1 cellular context compared by ENCODE assay signal in genomic region chr5:140700177-140701144, GRCh38.
TF ChIP-seq lines count a peak whose summit lies in the region.

Gene ZMAT2 (plus strand): TSS chr5:140700447. CDS start chr5:140700461, 14 bp downstream.

TF ChIP-seq in HepG2, 621 proteins besides CTCF, POLR2A, EP300 and RAD21 (continued from another document and continues in another):
- TF ChIP-seq ZNF407 (CRISPR knock-in tag; IDR thresholded peaks at IDR 0.05; ENCODE audit: not compliant biosample characterization): peak; percentile 57
- 0 out of 2 replicates have a peak, but pooled peaks have one; percentile 10 for TF ChIP-seq ZNF121 (CRISPR knock-in tag; IDR thresholded peaks at IDR 0.05)
- no peak for TF ChIP-seq AFF4 (CRISPR knock-in tag; IDR thresholded peaks at IDR 0.05)
- TF ChIP-seq MAFK (conservative IDR thresholded peaks at IDR 0.05 in 1 of 2, IDR thresholded peaks at IDR 0.05 in 1 of 2; ENCODE audit: low read length in 2 of 2): no peak
- TF ChIP-seq ZNF124 (CRISPR knock-in tag; IDR thresholded peaks at IDR 0.05): peak; percentile 57; the same call in 1 of the 2 replicates
- TF ChIP-seq ZNF136 (CRISPR knock-in tag; IDR thresholded peaks at IDR 0.05; ENCODE audit: low read depth): peak; percentile 67; the same call in 1 of the 2 replicates
- no peak for TF ChIP-seq BRCA1 (CRISPR knock-in tag; IDR thresholded peaks at IDR 0.05)
- no peak for TF ChIP-seq NPAS2 (CRISPR knock-in tag; IDR thresholded peaks at IDR 0.05; ENCODE audit: borderline replicate concordance)
- TF ChIP-seq HIVEP1 (CRISPR knock-in tag; IDR thresholded peaks at IDR 0.05): no peak
- TF ChIP-seq ZNF574 (CRISPR knock-in tag; IDR thresholded peaks at IDR 0.05): peak; percentile 95
- no peak for TF ChIP-seq ZNF460 (CRISPR knock-in tag; IDR thresholded peaks at IDR 0.05; ENCODE audit: borderline replicate concordance)
- no peak for TF ChIP-seq MED13 (CRISPR knock-in tag; IDR thresholded peaks at IDR 0.05)
- peak; percentile 69 for TF ChIP-seq AHR (CRISPR knock-in tag; IDR thresholded peaks at IDR 0.05)
- peak; percentile 22; the same call in 1 of the 2 replicates for TF ChIP-seq TOPORS (CRISPR knock-in tag; IDR thresholded peaks at IDR 0.05)
- peak; percentile 86 for TF ChIP-seq RFX3 (CRISPR knock-in tag; IDR thresholded peaks at IDR 0.05)
- TF ChIP-seq PCBP1 (IDR thresholded peaks at IDR 0.05; ENCODE audit: borderline replicate concordance, low read depth, low read length): no peak
- TF ChIP-seq ZNF883 (CRISPR knock-in tag; IDR thresholded peaks at IDR 0.05; ENCODE audit: not compliant biosample characterization): no peak
- TF ChIP-seq TRIM22 (IDR thresholded peaks at IDR 0.05): no peak
- TF ChIP-seq IKZF5 (CRISPR knock-in tag; IDR thresholded peaks at IDR 0.05): peak; percentile 64; the same call in 1 of the 2 replicates
- no peak for TF ChIP-seq ZNF691 (CRISPR knock-in tag; IDR thresholded peaks at IDR 0.05; ENCODE audit: borderline replicate concordance, low read depth)
- TF ChIP-seq ZNF367 (CRISPR knock-in tag; IDR thresholded peaks at IDR 0.05; ENCODE audit: borderline replicate concordance): no peak
- no peak for TF ChIP-seq ZNF510 (CRISPR knock-in tag; IDR thresholded peaks at IDR 0.05; ENCODE audit: low read depth)
- TF ChIP-seq PRMT3 (CRISPR knock-in tag; IDR thresholded peaks at IDR 0.05; ENCODE audit: borderline replicate concordance, low read depth): no peak
- TF ChIP-seq MXD1 (CRISPR knock-in tag; IDR thresholded peaks at IDR 0.05): no peak
- TF ChIP-seq HOXA5 (CRISPR knock-in tag; IDR thresholded peaks at IDR 0.05): no peak
- no peak for TF ChIP-seq TFAP4 (IDR thresholded peaks at IDR 0.05; ENCODE audit: borderline replicate concordance, low read depth)
- TF ChIP-seq ARID3A (IDR thresholded peaks at IDR 0.05; ENCODE audit: low read depth, low read length): no peak
- TF ChIP-seq CBX2 (IDR thresholded peaks at IDR 0.05; ENCODE audit: low read depth, low read length): no peak
- no peak for TF ChIP-seq CBX2 (CRISPR knock-in tag; IDR thresholded peaks at IDR 0.05; ENCODE audit: low read depth)
- TF ChIP-seq ZNF891 (CRISPR knock-in tag; IDR thresholded peaks at IDR 0.05): no peak
- TF ChIP-seq NFKBIZ (CRISPR knock-in tag; IDR thresholded peaks at IDR 0.05): no peak
- no peak for TF ChIP-seq PLRG1 (conservative IDR thresholded peaks at IDR 0.05)
- TF ChIP-seq SP4 (CRISPR knock-in tag; IDR thresholded peaks at IDR 0.05): no peak
- peak; percentile 58 for TF ChIP-seq TEAD3 (CRISPR knock-in tag; optimal IDR thresholded peaks at IDR 0.05; ENCODE audit: borderline replicate concordance)
- 0 out of 2 replicates have a peak, but pooled peaks have one; percentile 2 for TF ChIP-seq ZNF550 (CRISPR knock-in tag; IDR thresholded peaks at IDR 0.05; ENCODE audit: borderline replicate concordance)
- no peak for TF ChIP-seq ZBTB1 (CRISPR knock-in tag; IDR thresholded peaks at IDR 0.05; ENCODE audit: borderline replicate concordance)
- peak; percentile 83; the same call in 1 of the 2 replicates for TF ChIP-seq ZNF335 (CRISPR knock-in tag; IDR thresholded peaks at IDR 0.05)
- no peak for TF ChIP-seq ZNF660 (CRISPR knock-in tag; IDR thresholded peaks at IDR 0.05; ENCODE audit: borderline replicate concordance, low read depth)
- TF ChIP-seq ZFX (CRISPR knock-in tag; IDR thresholded peaks at IDR 0.05; ENCODE audit: low read depth): 0 out of 2 replicates have a peak, but pooled peaks have one; percentile 27
- TF ChIP-seq ZNF484 (CRISPR knock-in tag; IDR thresholded peaks at IDR 0.05; ENCODE audit: borderline replicate concordance, low read depth): no peak
- no peak for TF ChIP-seq ZNF83 (CRISPR knock-in tag; IDR thresholded peaks at IDR 0.05; ENCODE audit: borderline replicate concordance)
